Comparison of ENCODE assay signal across 1 cellular context in genomic region chr14:101458536-101459391, GRCh38.
TF ChIP-seq lines count a peak whose summit lies in the region.

No MANE protein-coding gene starts in this region.

TF ChIP-seq in GM23338, 12 proteins besides CTCF, POLR2A, EP300 and RAD21 (continued from another document):
- no peak for TF ChIP-seq ZNF462 (CRISPR knock-in tag; IDR thresholded peaks at IDR 0.05)
- TF ChIP-seq CREB1 (CRISPR knock-in tag; IDR thresholded peaks at IDR 0.05; ENCODE audit: low read depth), result no peak
